Comparison of ENCODE assay signal across 12 cellular contexts in the genomic region with DNA sequence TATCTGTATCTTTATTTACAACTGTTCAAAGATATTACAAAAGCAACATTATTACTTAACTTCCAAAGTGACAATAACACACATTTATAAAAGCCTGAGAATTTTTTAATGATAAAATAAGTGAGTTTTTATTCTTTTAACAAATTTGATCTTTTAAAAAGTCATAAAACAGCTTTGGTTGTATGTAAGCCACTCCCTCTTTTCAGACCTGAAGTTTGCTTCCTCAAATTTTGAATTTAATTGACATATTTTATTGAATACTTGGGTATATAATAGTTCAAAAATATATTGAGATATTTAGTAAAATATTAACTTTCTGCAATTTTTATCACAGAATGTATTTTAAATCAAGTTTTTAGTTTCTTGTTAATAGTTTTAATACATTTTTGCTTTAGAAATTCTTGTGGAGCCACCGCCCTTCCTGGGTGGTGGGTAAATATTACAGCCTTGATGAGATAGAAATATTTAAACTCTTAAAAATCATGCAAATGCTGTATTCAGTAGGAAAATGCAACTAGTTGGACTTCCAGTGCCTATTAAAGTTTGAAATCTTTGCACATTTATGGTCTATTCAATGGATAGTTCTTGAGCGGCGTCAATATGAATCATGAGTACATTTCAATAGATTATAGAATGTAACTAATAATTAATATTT. TPM values are rescaled to one million over a fixed set of nuclear protein-coding genes. Genes with fewer than 3 reads are reported as not detected.
DNase-seq lines count a peak whose midpoint lies in the region; ATAC-seq, FAIRE-seq and TF ChIP-seq lines count a peak whose summit lies in the region.
"Had no signal": no experiment of that assay in that cellular context is flagged by ENCODE, and none has a peak within 500 bp of the region (broad histone marks: within the 10 kb centered on the region; RNA-seq: fewer than 3 reads in every experiment).

No MANE protein-coding gene starts in this region.

- intact Hi-C loops in right lobe of liver (cut with DNase I) = no loop called here

- H3K9me3 ChIP-seq in right lobe of liver = no peaks in the 10 kb centered on the region

- H3K4me3 ChIP-seq in GM08714 (ENCODE audit: low read length) = peak overlapping the region; percentile 72; the same call in 1 of the 2 replicates
- H3K4me3 ChIP-seq in right lobe of liver = peak overlapping the region in 2 of 3 donors; percentile 9 to 23

- peak overlapping the region; percentile 44 to 61 (median 57) for H3K27ac ChIP-seq in right lobe of liver

- FAIRE-seq in TTC549 (lab: Jason Lieb, UNC) = peak; percentile 73

- ATAC-seq in right lobe of liver = no peak
- no peak for ATAC-seq in GM18505 (IDR thresholded peaks at IDR 0.05; ENCODE audit: unreplicated experiment)
- no peak for ATAC-seq in HG02610 (IDR thresholded peaks at IDR 0.05; ENCODE audit: unreplicated experiment)

- WGBS in right lobe of liver (ENCODE audit: insufficient coverage, low coverage, low lambda C conversion rate, missing lambda C conversion rate) = 57% methylated on average over 3 of the region's 3 CpGs

- no peaks in the 10 kb centered on the region for H3K36me3 ChIP-seq in right lobe of liver

- H3K4me1 ChIP-seq in right lobe of liver = no peaks in the 10 kb centered on the region

- H3K27me3 ChIP-seq in right lobe of liver = no peaks in the 10 kb centered on the region

- TF ChIP-seq CTCF in right lobe of liver (IDR thresholded peaks at IDR 0.05) = no peak

- no peak for TF ChIP-seq POLR2A in right lobe of liver (IDR thresholded peaks at IDR 0.05)
- no peak for TF ChIP-seq POLR2A in GM18505 (IDR thresholded peaks at IDR 0.05; ENCODE audit: borderline replicate concordance, extremely low read depth, insufficient read depth, insufficient read length)

- DNase-seq in AML-193 (lab: John Stamatoyannopoulos, UW) (peak; percentile 55 to 63), right lobe of liver (no peak), GOT3 (lab: John Stamatoyannopoulos, UW) (no peak), NCI-H524 (lab: John Stamatoyannopoulos, UW) (no peak)
- DNase-seq: cerebellar nuclear complex, glutamatergic neuron, NCI-H187 treated with DMSO at 0.1 percent for 48 hours had no signal

RNA-seq across cellular contexts. Expression of gene PTPRC, which starts 0.9 kb away (rescaled TPM):
- 10 to 100 TPM in 4 of 6 experiments, 1 to 10 TPM in 2; 5.1 to 55.7 (median 13.2) TPM for total RNA-seq in right lobe of liver
- total RNA-seq: mesothelial cell of epicardium had no signal

Comparison
In these comparisons a context has a peak if more than half of its experiments do, and no peak if none do; other contexts are left out.
1. DNase-seq: peak in AML-193 (2 of 2); none in right lobe of liver (0 of 3), GOT3 (single experiment) and NCI-H524 (0 of 2).